In the genomic region with DNA sequence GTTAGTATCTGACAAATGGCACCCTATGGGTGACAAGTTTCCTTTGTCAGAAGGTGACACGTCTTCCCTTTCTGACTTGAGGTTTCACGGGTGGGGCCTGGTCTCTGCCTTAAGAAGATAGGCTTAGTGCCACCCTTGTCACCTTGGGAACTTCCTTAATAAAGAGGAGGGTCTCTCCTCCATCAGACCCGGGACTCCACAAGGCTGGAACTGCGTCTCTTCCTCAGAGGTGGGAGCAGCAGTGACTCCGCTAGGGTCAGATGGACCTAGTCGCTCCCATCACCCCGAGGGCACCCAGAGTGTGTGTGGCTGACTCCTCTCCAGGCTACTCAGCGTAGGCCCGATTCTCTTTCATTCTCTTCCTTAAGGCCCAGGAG, we compare ENCODE assay signal across 8 cellular contexts. TPM values are rescaled to one million over a fixed set of nuclear protein-coding genes. Genes with fewer than 3 reads are reported as not detected.
DNase-seq lines count a peak whose midpoint lies in the region; ATAC-seq, FAIRE-seq and TF ChIP-seq lines count a peak whose summit lies in the region.

No MANE protein-coding gene starts in this region.

- no peak for TF ChIP-seq CTCF in A673 (conservative IDR thresholded peaks at IDR 0.05; ENCODE audit: low read depth, low read length)
- TF ChIP-seq CTCF in activated CD8-positive, alpha-beta T cell treated with anti-CD3 and anti-CD28 coated beads for 36 hours (IDR thresholded peaks at IDR 0.05), result no peak
- no peak for TF ChIP-seq CTCF in right atrium auricular region (IDR thresholded peaks at IDR 0.05)

- H3K27ac ChIP-seq in A673 (ENCODE audit: low read depth, low read length, poor library complexity, severe bottlenecking), result peak overlapping the region; percentile 45
- peak overlapping the region; percentile 34 to 48 for H3K27ac ChIP-seq in right atrium auricular region

- H3K27me3 ChIP-seq in A673 (replicated peaks; ENCODE audit: insufficient read depth, low read depth, low read length, poor library complexity), result no peaks in the 10 kb centered on the region
- no peaks in the 10 kb centered on the region for H3K27me3 ChIP-seq in HAP-1 (ENCODE audit: low read depth)
- no peaks in the 10 kb centered on the region for H3K27me3 ChIP-seq in right atrium auricular region

- DNase-seq in A673 (ENCODE audit: low spot score) (no peak), HAP-1 (ENCODE audit: low spot score in 2 of 2) (no peak), right atrium auricular region (ENCODE audit: low spot score) (no peak), RPMI8226 (no peak), frontal cortex (ENCODE audit: low spot score in 2 of 2) (no peak)
- DNase-seq in activated CD8-positive, alpha-beta T cell treated with anti-CD3 and anti-CD28 coated beads for 36 hours, result peak; percentile 51
- DNase-seq in stimulated activated CD4-positive, alpha-beta T cell treated with anti-CD3 and anti-CD28 coated beads, TNF-alpha, amount 100 ng/mL, for 48 hours (ENCODE audit: low read depth in 3 of 3), result peak in 2 of 3 donors; percentile 6 to 15

- intact Hi-C loops in A673 (cut with micrococcal nuclease; ENCODE audit: unreplicated experiment), result no loop called here
- intact Hi-C loops in activated CD8-positive, alpha-beta T cell treated with anti-CD3 and anti-CD28 coated beads for 36 hours (cut with micrococcal nuclease), result no loop called here

- peak; percentile 38 for ATAC-seq in activated CD8-positive, alpha-beta T cell treated with anti-CD3 and anti-CD28 coated beads for 36 hours
- ATAC-seq in HG02973 (IDR thresholded peaks at IDR 0.05; ENCODE audit: unreplicated experiment), result no peak

- H3K4me3 ChIP-seq in A673 (ENCODE audit: low read depth, low read length, poor library complexity, severe bottlenecking), result peak overlapping the region; percentile 88
- H3K4me3 ChIP-seq in HAP-1, result peak overlapping the region; percentile 48
- peak overlapping the region; percentile 86 to 95 for H3K4me3 ChIP-seq in right atrium auricular region

- CTCF ChIA-PET in A673 (lab: Charles Lee), result interaction anchor here (0.7 kb wide), 1 partner anchor 363 kb away, joined by 3 read pairs; no protein-coding TSS in a partner anchor
- CTCF ChIA-PET in activated CD8-positive, alpha-beta T cell treated with anti-CD3 and anti-CD28 coated beads for 36 hours (lab: Charles Lee), result interaction anchor here (1.2 to 1.5 kb wide), 2 partner anchors 68 to 338 kb away, joined by 3 read pairs; no protein-coding TSS in a partner anchor

- H3K27me3 Mint-ChIP-seq in activated CD8-positive, alpha-beta T cell treated with anti-CD3 and anti-CD28 coated beads for 36 hours, result no peaks in the 10 kb centered on the region

- in situ Hi-C loops in HAP-1 (cut with MboI; ENCODE audit: low sequenced_read_pairs), result no loop called here

- H3K9me3 Mint-ChIP-seq in activated CD8-positive, alpha-beta T cell treated with anti-CD3 and anti-CD28 coated beads for 36 hours, result no peaks in the 10 kb centered on the region

- peak overlapping the region; percentile 95 for H3K4me3 Mint-ChIP-seq in activated CD8-positive, alpha-beta T cell treated with anti-CD3 and anti-CD28 coated beads for 36 hours

- peaks cover 31% of the 10 kb centered on the region for H3K4me1 Mint-ChIP-seq in activated CD8-positive, alpha-beta T cell treated with anti-CD3 and anti-CD28 coated beads for 36 hours (ENCODE audit: low read depth)

- no peaks in the 10 kb centered on the region for H3K36me3 ChIP-seq in A673 (ENCODE audit: insufficient read depth, low read length, poor library complexity, severe bottlenecking)
- H3K36me3 ChIP-seq in HAP-1 (replicated peaks), result no peaks in the 10 kb centered on the region
- H3K36me3 ChIP-seq in right atrium auricular region, result no peaks in the 10 kb centered on the region

- H3K36me3 Mint-ChIP-seq in activated CD8-positive, alpha-beta T cell treated with anti-CD3 and anti-CD28 coated beads for 36 hours (ENCODE audit: low read depth), result peaks cover 1% of the 10 kb centered on the region

- FAIRE-seq in frontal cortex (lab: Jason Lieb, UNC), result no peak

- H3K4me1 ChIP-seq in A673 (ENCODE audit: insufficient read depth, low read length, poor library complexity, severe bottlenecking), result peaks cover 7% of the 10 kb centered on the region
- peaks cover 10% of the 10 kb centered on the region; the same call in 1 of the 2 replicates for H3K4me1 ChIP-seq in HAP-1
- H3K4me1 ChIP-seq in right atrium auricular region, result peaks cover 0 to 25% of the 10 kb centered on the region in 2 donors

- no peaks in the 10 kb centered on the region for H3K9me3 ChIP-seq in A673 (ENCODE audit: low read depth, low read length, poor library complexity, severe bottlenecking)
- no peaks in the 10 kb centered on the region for H3K9me3 ChIP-seq in HAP-1
- no peaks in the 10 kb centered on the region for H3K9me3 ChIP-seq in right atrium auricular region

- POLR2A ChIA-PET in A673 (lab: Charles Lee; ENCODE audit: low non-redundant PET), result no interaction called here
- POLR2A ChIA-PET in activated CD8-positive, alpha-beta T cell treated with anti-CD3 and anti-CD28 coated beads for 36 hours (lab: Charles Lee), result interaction anchor here (0.6 kb wide), 1 partner anchor 309 kb away, joined by 3 read pairs; no protein-coding TSS in a partner anchor

- H3K27ac Mint-ChIP-seq in activated CD8-positive, alpha-beta T cell treated with anti-CD3 and anti-CD28 coated beads for 36 hours, result peak overlapping the region; percentile 95

- no TSS peak for BruUV-seq in A673 (replicated peaks; lab: Mats Ljungman, UMichigan)

RNA-seq across cellular contexts. Expression of a gene that starts 0.8 kb away (rescaled TPM):
- 20.9 and 25.8 TPM in 2 replicates for total RNA-seq in A673 (2021)
- 10 to 100 TPM; 18.0 to 19.0 TPM for total RNA-seq in activated CD8-positive, alpha-beta T cell treated with anti-CD3 and anti-CD28 coated beads for 36 hours
- total RNA-seq in right atrium auricular region, result 10 to 100 TPM; 52.0 to 77.9 TPM
- total RNA-seq in frontal cortex, result 15.5 TPM

Comparison
In these comparisons a context has a peak if more than half of its experiments do, and no peak if none do; other contexts are left out.
1. DNase-seq: peak in activated CD8-positive, alpha-beta T cell treated with anti-CD3 and anti-CD28 coated beads for 36 hours (single experiment) and stimulated activated CD4-positive, alpha-beta T cell treated with anti-CD3 and anti-CD28 coated beads, TNF-alpha, amount 100 ng/mL, for 48 hours (2 of 3); none in A673 (single experiment), HAP-1 (0 of 2), right atrium auricular region (single experiment), RPMI8226 (single experiment) and frontal cortex (0 of 2).
2. Peak in every context shown above with its lines, with median percentiles within 50 percentile points of each other: H3K4me3 ChIP-seq.